20 cellular contexts compared by ENCODE assay signal in the genomic region with DNA sequence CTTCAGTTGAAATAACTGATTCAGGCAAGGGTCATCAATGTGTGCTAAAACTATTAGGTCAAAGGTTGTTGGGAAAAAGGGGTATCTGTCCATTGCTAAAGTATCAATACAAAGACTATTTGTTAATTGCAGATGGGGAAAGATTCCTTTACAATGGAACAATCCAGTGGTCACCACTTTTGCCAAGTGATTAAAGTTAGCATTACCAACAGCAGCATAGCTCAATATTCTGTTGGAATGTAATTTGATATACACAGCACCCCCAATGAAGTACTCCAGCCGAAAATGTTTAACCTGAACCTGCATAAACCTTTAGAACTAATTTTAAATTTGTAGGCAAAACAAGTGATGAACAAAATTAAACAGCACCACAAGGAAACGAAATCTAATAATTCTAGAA.
DNase-seq lines count a peak whose midpoint lies in the region; ATAC-seq and TF ChIP-seq lines count a peak whose summit lies in the region.
"Had no signal": no experiment of that assay in that cellular context is flagged by ENCODE, and none has a peak within 500 bp of the region (broad histone marks: within the 10 kb centered on the region; RNA-seq: fewer than 3 reads in every experiment).

No MANE protein-coding gene starts in this region.

- H3K27ac ChIP-seq in HEK293 (ENCODE audit: extremely low read depth, low read depth, low read length), result no peak overlapping the region
- peak overlapping the region; percentile 73 for H3K27ac ChIP-seq in layer of hippocampus (ENCODE audit: low read depth, low read length)
- H3K27ac ChIP-seq in substantia nigra (ENCODE audit: low read depth, low read length, poor library complexity, severe bottlenecking), result peak overlapping the region; percentile 73

- no peak for ATAC-seq in GM21576 (IDR thresholded peaks at IDR 0.05; ENCODE audit: unreplicated experiment)
- ATAC-seq: GM12878, GM23338, PC-3 had no signal

- no peaks in the 10 kb centered on the region for H3K36me3 ChIP-seq in HEK293 (ENCODE audit: control insufficient read depth in 2 of 2, insufficient read depth in 1 of 2, low read length in 2 of 2)

- DNase-seq in astrocyte of the cerebellum (ENCODE audit: low read depth), result peak; percentile 53
- no peak for DNase-seq in substantia nigra (lab: John Stamatoyannopoulos, UW)
- no peak for DNase-seq in GM19238 (ENCODE audit: insufficient read length, low spot score)
- no peak for DNase-seq in islet precursor cell
- no peak for DNase-seq in cerebellum (ENCODE audit: low spot score)
- DNase-seq: CD4-positive, CD25-positive, alpha-beta regulatory T cell; DMS79; HCEC 1CT; NCI-H1694 treated with DMSO at 0.1 percent for 48 hours; NCI-H2081 treated with DMSO at 0.1 percent for 48 hours; NCI-H446; NCI-H526; PC-3; RPMI8226; SHP77 had no signal

- no peaks in the 10 kb centered on the region for H3K9me3 ChIP-seq in HEK293 (ENCODE audit: control insufficient read depth, insufficient read depth, low read depth, low read length)

- H3K27me3 ChIP-seq in layer of hippocampus (ENCODE audit: control insufficient read depth, insufficient read depth, low read length), result no peaks in the 10 kb centered on the region

- peaks cover 9% of the 10 kb centered on the region for H3K4me1 ChIP-seq in HEK293 (ENCODE audit: control insufficient read depth, insufficient read depth, low read length)

- TF ChIP-seq CTCF in HEK293 (tag by site-specific recombination; IDR thresholded peaks at IDR 0.05) (no peak), astrocyte of the cerebellum (IDR thresholded peaks at IDR 0.05; ENCODE audit: low read depth, low read length, missing control alignments) (no peak)

- H3K4me3 ChIP-seq in HEK293 (ENCODE audit: low read depth, low read length) (no peak overlapping the region), astrocyte of the cerebellum (ENCODE audit: low read depth, low read length) (no peak overlapping the region)
- H3K4me3 ChIP-seq: GM12878, GM23338 had no signal

- in situ Hi-C loops in astrocyte of the cerebellum (cut with HindIII; ENCODE audit: low sequenced_read_pairs), result no loop called here

- POLR2A ChIA-PET in HEK293 (lab: Yijun Ruan, JAX), result no interaction called here

- CTCF ChIA-PET in HEK293 (lab: Yijun Ruan, JAX), result interaction anchor here (0.8 to 1.3 kb wide), 3 partner anchors 12 to 162 kb away, joined by 3 to 6 read pairs (median 3); no protein-coding TSS in a partner anchor

TF ChIP-seq in HEK293, 187 proteins besides CTCF, POLR2A, EP300 and RAD21:
- no peak for TF ChIP-seq ZNF776 (tag by site-specific recombination; IDR thresholded peaks at IDR 0.05; ENCODE audit: borderline replicate concordance)
- TF ChIP-seq, protein P1, sequence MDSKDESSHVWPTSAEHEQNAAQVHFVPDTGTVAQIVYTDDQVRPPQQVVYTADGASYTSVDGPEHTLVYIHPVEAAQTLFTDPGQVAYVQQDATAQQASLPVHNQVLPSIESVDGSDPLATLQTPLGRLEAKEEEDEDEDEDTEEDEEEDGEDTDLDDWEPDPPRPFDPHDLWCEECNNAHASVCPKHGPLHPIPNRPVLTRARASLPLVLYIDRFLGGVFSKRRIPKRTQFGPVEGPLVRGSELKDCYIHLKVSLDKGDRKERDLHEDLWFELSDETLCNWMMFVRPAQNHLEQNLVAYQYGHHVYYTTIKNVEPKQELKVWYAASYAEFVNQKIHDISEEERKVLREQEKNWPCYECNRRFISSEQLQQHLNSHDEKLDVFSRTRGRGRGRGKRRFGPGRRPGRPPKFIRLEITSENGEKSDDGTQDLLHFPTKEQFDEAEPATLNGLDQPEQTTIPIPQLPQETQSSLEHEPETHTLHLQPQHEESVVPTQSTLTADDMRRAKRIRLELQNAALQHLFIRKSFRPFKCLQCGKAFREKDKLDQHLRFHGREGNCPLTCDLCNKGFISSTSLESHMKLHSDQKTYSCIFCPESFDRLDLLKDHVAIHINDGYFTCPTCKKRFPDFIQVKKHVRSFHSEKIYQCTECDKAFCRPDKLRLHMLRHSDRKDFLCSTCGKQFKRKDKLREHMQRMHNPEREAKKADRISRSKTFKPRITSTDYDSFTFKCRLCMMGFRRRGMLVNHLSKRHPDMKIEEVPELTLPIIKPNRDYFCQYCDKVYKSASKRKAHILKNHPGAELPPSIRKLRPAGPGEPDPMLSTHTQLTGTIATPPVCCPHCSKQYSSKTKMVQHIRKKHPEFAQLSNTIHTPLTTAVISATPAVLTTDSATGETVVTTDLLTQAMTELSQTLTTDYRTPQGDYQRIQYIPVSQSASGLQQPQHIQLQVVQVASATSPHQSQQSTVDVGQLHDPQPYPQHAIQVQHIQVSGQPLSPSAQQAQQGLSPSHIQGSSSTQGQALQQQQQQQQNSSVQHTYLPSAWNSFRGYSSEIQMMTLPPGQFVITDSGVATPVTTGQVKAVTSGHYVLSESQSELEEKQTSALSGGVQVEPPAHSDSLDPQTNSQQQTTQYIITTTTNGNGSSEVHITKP (tag by site-specific recombination; IDR thresholded peaks at IDR 0.05), result peak; percentile 22; the same call in 1 of the 2 replicates
TF ChIP-seq in HEK293: peak in this region for 1.
